8 cellular contexts compared by ENCODE assay signal in the genomic region with DNA sequence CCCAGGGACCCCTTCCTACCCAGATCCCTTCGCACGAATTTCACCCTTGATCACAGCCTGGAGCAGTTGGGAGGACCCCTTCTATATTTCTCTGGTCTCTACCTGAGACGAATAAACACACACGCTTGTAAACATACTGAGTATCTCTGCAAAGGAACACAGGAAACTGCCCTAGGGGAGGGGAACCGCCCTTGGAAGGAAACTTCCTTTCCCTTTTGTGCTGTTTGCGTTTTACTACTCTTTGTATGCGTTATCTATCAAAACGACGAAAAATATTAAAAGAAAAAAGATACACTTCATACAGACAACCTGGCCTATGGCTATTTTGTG. TPM values are rescaled to one million over a fixed set of nuclear protein-coding genes. Genes with fewer than 3 reads are reported as not detected.
DNase-seq lines count a peak whose midpoint lies in the region; ATAC-seq and TF ChIP-seq lines count a peak whose summit lies in the region.

No MANE protein-coding gene starts in this region.

- TF ChIP-seq CTCF in CD14-positive monocyte (IDR thresholded peaks at IDR 0.05) (no peak), brain microvascular endothelial cell (IDR thresholded peaks at IDR 0.05; ENCODE audit: low read depth, low read length, missing control alignments) (no peak), lower leg skin (IDR thresholded peaks at IDR 0.05) (no peak)

- H3K27ac Mint-ChIP-seq in CD14-positive monocyte = peak overlapping the region; percentile 92 to 97 (median 94)

- peak overlapping the region; percentile 92 to 96 for H3K4me3 Mint-ChIP-seq in CD14-positive monocyte

- ATAC-seq in HG03196 (IDR thresholded peaks at IDR 0.05; ENCODE audit: unreplicated experiment) (no peak), HG03378 (IDR thresholded peaks at IDR 0.05; ENCODE audit: unreplicated experiment) (no peak)

- in situ Hi-C loops in brain microvascular endothelial cell (cut with HindIII; ENCODE audit: low pct_ligation_motif_present, low sequenced_read_pairs) = no loop called here

- H3K36me3 Mint-ChIP-seq in CD14-positive monocyte = peaks cover 21 to 33% of the 10 kb centered on the region in 2 donors

- H3K4me3 ChIP-seq in HUES64 (ENCODE audit: low read length) (peak overlapping the region; percentile 76), brain microvascular endothelial cell (ENCODE audit: low read depth, low read length) (peak overlapping the region; percentile 99), lower leg skin (ENCODE audit: low read depth, poor library complexity, severe bottlenecking) (peak overlapping the region; percentile 100), urinary bladder (ENCODE audit: low read depth, low read length) (peak overlapping the region; percentile 86)

- H3K36me3 ChIP-seq in HUES64 (ENCODE audit: insufficient read depth, low read length) = peaks cover 28% of the 10 kb centered on the region
- H3K36me3 ChIP-seq in brain microvascular endothelial cell (replicated peaks) = peaks cover 32% of the 10 kb centered on the region
- no peaks in the 10 kb centered on the region for H3K36me3 ChIP-seq in urinary bladder (ENCODE audit: insufficient read depth)

- H3K27ac ChIP-seq in HUES64 (ENCODE audit: low read depth, low read length) (no peak overlapping the region), brain microvascular endothelial cell (peak overlapping the region; percentile 75), urinary bladder (ENCODE audit: low read depth) (no peak overlapping the region)

- intact Hi-C loops in CD14-positive monocyte (cut with micrococcal nuclease) (loop anchor here in 1 of 2 donors (5.0 kb wide), 1 partner anchor 74 kb away; the partner anchor contains the start of gene SZRD1), lower leg skin (cut with DNase I; ENCODE audit: low total_unique reads) (no loop called here)

- no peaks in the 10 kb centered on the region for H3K9me3 ChIP-seq in HUES64 (ENCODE audit: insufficient read depth, low read depth, low read length)

- DNase-seq in CD14-positive monocyte (ENCODE audit: low spot score) (no peak), brain microvascular endothelial cell (no peak), lower leg skin (ENCODE audit: low spot score in 2 of 2) (no peak), NCI-H69 (lab: John Stamatoyannopoulos, UW) (no peak)

- peak overlapping the region; percentile 73; the same call in 1 of the 2 replicates for H3K9ac ChIP-seq in HUES64 (ENCODE audit: low read depth, low read length)

- TF ChIP-seq POLR2A in lower leg skin (IDR thresholded peaks at IDR 0.05) = no peak

- H3K4me1 Mint-ChIP-seq in CD14-positive monocyte = peaks cover 59% of the 10 kb centered on the region

- peaks cover 0 to 2% (median 1%) of the 10 kb centered on the region in 3 donors for H3K27me3 Mint-ChIP-seq in CD14-positive monocyte (ENCODE audit: low read depth in 3 of 3)

- H3K4me1 ChIP-seq in HUES64 (ENCODE audit: insufficient read depth, low read length) (no peaks in the 10 kb centered on the region), urinary bladder (ENCODE audit: insufficient read depth) (no peaks in the 10 kb centered on the region)

- H3K27me3 ChIP-seq in HUES64 (ENCODE audit: insufficient read depth, low read length) (0 out of 2 replicates have a peak, but pooled peaks cover 4% of the 10 kb centered on the region), brain microvascular endothelial cell (replicated peaks) (no peaks in the 10 kb centered on the region)

- peaks cover 0 to 3% (median 0%) of the 10 kb centered on the region in 7 donors for H3K9me3 Mint-ChIP-seq in CD14-positive monocyte

- WGBS in HUES64 = under 1% methylated on average over 5 of the region's 9 CpGs
- 1 to 2% methylated on average over 9 of the region's 9 CpGs for WGBS in lower leg skin, 2 donors
- 2% methylated on average over 9 of the region's 9 CpGs for WGBS in urinary bladder

RNA-seq across cellular contexts. Expression of gene NECAP2, which starts 0.8 kb away (rescaled TPM):
- 100 to 1,000 TPM; 183 to 223 TPM for polyA plus RNA-seq in CD14-positive monocyte
- polyA plus RNA-seq in HUES64 (2013, experiment 1 of 2) = 25.6 TPM
- 29.9 TPM for polyA plus RNA-seq in HUES64 (2013, experiment 2 of 2)
- 100 to 1,000 TPM in 1 of 4 donors, 10 to 100 TPM in 3; 74.7 to 108 (median 87.5) TPM for total RNA-seq in lower leg skin
- total RNA-seq in urinary bladder = 46.0 TPM
- 36.6 TPM for polyA plus RNA-seq in urinary bladder

RNA-seq across cellular contexts. Expression of gene SPATA21, which starts 4.1 kb away (rescaled TPM):
- polyA plus RNA-seq in CD14-positive monocyte (not detected), urinary bladder (0.29 TPM)
- not detected for polyA plus RNA-seq in HUES64 (2013, experiment 1 of 2)
- not detected for polyA plus RNA-seq in HUES64 (2013, experiment 2 of 2)
- total RNA-seq in lower leg skin (not detected), urinary bladder (not detected)
